In the genomic region with DNA sequence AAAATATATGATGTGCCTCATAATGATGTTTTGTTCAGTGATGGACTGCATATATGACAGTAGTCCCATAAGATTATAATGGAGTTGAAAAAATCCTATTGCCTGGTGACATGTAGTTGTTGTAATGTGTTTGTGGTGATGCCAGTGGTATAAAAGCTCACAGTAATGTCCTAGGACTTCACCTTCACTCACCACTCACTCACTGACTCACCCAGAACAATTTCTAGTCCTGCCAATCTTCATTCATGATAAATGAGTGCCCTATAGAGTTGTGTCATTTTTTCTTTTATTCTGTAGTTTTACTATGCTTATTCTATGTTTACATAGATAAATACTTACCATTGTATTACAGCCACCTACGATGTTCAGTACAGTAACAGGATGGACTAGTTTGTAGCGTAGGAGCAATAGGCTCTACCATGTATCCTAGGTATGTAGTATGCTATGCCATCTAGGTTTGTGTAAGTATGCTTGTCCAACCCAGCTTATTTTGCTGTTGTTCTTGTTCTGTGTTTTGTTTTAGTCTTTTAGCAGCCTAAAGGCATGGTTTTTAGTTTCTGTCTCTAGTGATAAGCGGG, we compare ENCODE assay signal across 17 cellular contexts. TPM values are rescaled to one million over a fixed set of nuclear protein-coding genes. Genes with fewer than 3 reads are reported as not detected.
DNase-seq lines count a peak whose midpoint lies in the region; ATAC-seq and TF ChIP-seq lines count a peak whose summit lies in the region.
"Had no signal": no experiment of that assay in that cellular context is flagged by ENCODE, and none has a peak within 500 bp of the region (broad histone marks: within the 10 kb centered on the region; RNA-seq: fewer than 3 reads in every experiment).

No MANE protein-coding gene starts in this region.

- POLR2A ChIA-PET in PC-3 (lab: Charles Lee; ENCODE audit: unreplicated experiment) = interaction anchor here (0.6 kb wide), 1 partner anchor 33 kb away, joined by 6 read pairs; no protein-coding TSS in a partner anchor

- DNase-seq in DMS53 (lab: John Stamatoyannopoulos, UW) (peak; percentile 1), DMS53 treated with DMSO at 0.1 percent for 48 hours (lab: John Stamatoyannopoulos, UW; ENCODE audit: unreplicated experiment) (no peak), PC-3 (peak; percentile 92), epithelial cell of prostate (ENCODE audit: low read depth, low spot score) (peak; percentile 61), psoas muscle (no peak), hippocampal formation (lab: John Stamatoyannopoulos, UW) (no peak)
- DNase-seq: anterior cingulate cortex, head of caudate nucleus, left lung, NCI-H1436, NCI-H526 treated with DMSO at 0.1 percent for 48 hours, thyroid gland had no signal

- no peaks in the 10 kb centered on the region for H3K27me3 ChIP-seq in PC-3 (ENCODE audit: low read length)
- H3K27me3 ChIP-seq in psoas muscle (ENCODE audit: insufficient read depth in 3 of 3, low read length in 2 of 3) = no peaks in the 10 kb centered on the region
- H3K27me3 ChIP-seq: left lung, neural progenitor cell, thyroid gland had no signal

- H3K36me3 ChIP-seq in PC-3 (ENCODE audit: low read depth, low read length) (peaks cover 21% of the 10 kb centered on the region; the same call in 1 of the 2 replicates), psoas muscle (ENCODE audit: insufficient read depth in 1 of 2, low read depth in 1 of 2) (peaks cover 0 to 6% of the 10 kb centered on the region in 2 donors)
- H3K36me3 ChIP-seq: neural progenitor cell, thyroid gland had no signal

- no peaks in the 10 kb centered on the region for H3F3A ChIP-seq in PC-3 (ENCODE audit: low read length, unreplicated experiment)

- BruUV-seq in PC-3 (replicated peaks; lab: Mats Ljungman, UMichigan) = no TSS peak

- H3K79me2 ChIP-seq in PC-3 (ENCODE audit: low read length) = peaks cover 89% of the 10 kb centered on the region

- peak overlapping the region; percentile 34 for H3K27ac ChIP-seq in PC-3 (ENCODE audit: low read length)
- H3K27ac ChIP-seq in epithelial cell of prostate = peak overlapping the region; percentile 34
- H3K27ac ChIP-seq in psoas muscle = peak overlapping the region; percentile 83
- H3K27ac ChIP-seq: 22Rv1, left lung, neural progenitor cell, skin epidermis, thyroid gland had no signal

- peak; percentile 97 for ATAC-seq in PC-3
- peak; percentile 78 to 90 (median 88) for ATAC-seq in psoas muscle
- no peak for ATAC-seq in HG02885 (IDR thresholded peaks at IDR 0.05; ENCODE audit: poor library complexity, unreplicated experiment)
- no peak for ATAC-seq in HG03342 (IDR thresholded peaks at IDR 0.05; ENCODE audit: unreplicated experiment)
- ATAC-seq: left lung had no signal

- H2AFZ ChIP-seq in PC-3 (ENCODE audit: low read length) = no peak overlapping the region
- H2AFZ ChIP-seq: neural progenitor cell had no signal

- intact Hi-C loops in PC-3 (cut with micrococcal nuclease) (no loop called here), psoas muscle (cut with DNase I) (no loop called here)

- H3K4me1 ChIP-seq in PC-3 (ENCODE audit: insufficient read depth, low read length) = peaks cover 15% of the 10 kb centered on the region
- H3K4me1 ChIP-seq in psoas muscle = peaks cover 50% of the 10 kb centered on the region

- H3K9me2 ChIP-seq in PC-3 (replicated peaks; ENCODE audit: low read length) = no peaks in the 10 kb centered on the region

- no peak overlapping the region for H3K9ac ChIP-seq in PC-3 (ENCODE audit: low read length)
- H3K9ac ChIP-seq: neural progenitor cell had no signal

- CTCF ChIA-PET in PC-3 (lab: Charles Lee) = no interaction called here

- no peak for TF ChIP-seq CTCF in PC-3 (conservative IDR thresholded peaks at IDR 0.05; ENCODE audit: low read depth, low read length)
- no peak for TF ChIP-seq CTCF in psoas muscle (IDR thresholded peaks at IDR 0.05)

- H3K4me3 ChIP-seq in PC-3 (ENCODE audit: low read length) (no peak overlapping the region), psoas muscle (no peak overlapping the region)
- H3K4me3 ChIP-seq: left lung, neural progenitor cell, skin epidermis, thyroid gland had no signal

- H3K4me2 ChIP-seq in PC-3 (ENCODE audit: low read length) = peak overlapping the region; percentile 29
- H3K4me2 ChIP-seq: neural progenitor cell had no signal

- 96 to 98% (median 97%) methylated on average over 3 of the region's 3 CpGs for WGBS in psoas muscle, 3 donors

- H4K20me1 ChIP-seq in PC-3 (ENCODE audit: low read length) = peaks cover 30% of the 10 kb centered on the region

- H3K9me3 ChIP-seq in PC-3 (ENCODE audit: low read length) (no peaks in the 10 kb centered on the region), psoas muscle (no peaks in the 10 kb centered on the region)
- H3K9me3 ChIP-seq: left lung, thyroid gland had no signal

RNA-seq across cellular contexts. Expression of a gene that starts 19.8 kb away (rescaled TPM):
- total RNA-seq in PC-3 (2014; rRNA removed) = 55.9 and 66.1 TPM in 2 replicates
- total RNA-seq in psoas muscle = 100 to 1,000 TPM; 149 to 315 (median 218) TPM
- 100 to 1,000 TPM in 1 of 3 donors, 10 to 100 TPM in 2; 68.8 to 228 (median 99.0) TPM for polyA plus RNA-seq in psoas muscle

Comparison
In these comparisons a context has a peak if more than half of its experiments do, and no peak if none do; other contexts are left out.
1. DNase-seq: peak in DMS53 (single experiment), PC-3 (single experiment) and epithelial cell of prostate (single experiment); none in DMS53 treated with DMSO at 0.1 percent for 48 hours (single experiment), psoas muscle (0 of 2) and hippocampal formation (0 of 2).
2. ATAC-seq: peak in PC-3 (single experiment) and psoas muscle (4 of 4); none in HG02885 (single experiment) and HG03342 (single experiment).
3. Peak in every context shown above with its lines, with median percentiles within 50 percentile points of each other: H3K27ac ChIP-seq.